In the genomic region with DNA sequence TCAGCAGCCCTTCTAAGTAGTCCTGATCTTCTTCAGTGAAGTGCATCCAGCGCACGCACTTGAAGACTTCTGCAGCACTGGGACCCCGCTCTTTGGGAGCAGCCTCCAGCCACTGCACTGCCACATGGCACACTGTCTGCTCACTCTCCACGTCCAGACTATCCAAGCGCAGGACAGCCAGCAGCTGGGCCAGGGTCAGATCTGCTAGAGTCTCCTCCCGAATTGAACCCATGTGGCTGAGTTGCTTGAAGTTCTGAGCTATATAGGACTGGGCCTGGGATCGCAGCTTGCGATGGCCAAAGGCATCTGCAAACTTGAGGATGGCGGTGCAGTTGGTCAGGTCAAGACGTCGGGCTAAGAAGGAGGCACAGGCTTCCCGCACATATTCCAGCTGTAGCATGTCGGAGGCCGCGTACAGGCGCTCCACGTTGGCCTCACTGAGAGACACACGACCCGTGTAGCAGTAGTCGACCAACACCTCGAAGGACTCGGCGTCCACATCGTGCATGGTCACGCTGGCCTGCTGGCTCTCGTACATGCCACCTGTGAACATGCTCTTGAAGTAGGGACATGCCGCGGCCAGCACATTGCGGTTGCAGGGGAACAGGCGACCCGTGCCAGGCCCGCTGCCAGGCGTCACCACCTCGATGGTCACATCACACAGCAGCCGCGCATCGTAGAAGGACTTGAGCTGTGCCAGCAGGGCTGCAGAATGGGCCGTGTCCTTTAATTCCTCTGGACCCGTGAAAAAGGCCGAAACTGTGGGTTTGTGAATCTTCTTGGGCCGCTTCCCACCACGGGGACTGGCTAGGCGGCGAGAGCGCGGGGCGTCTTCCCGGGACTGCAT, we compare ENCODE assay signal across 8 cellular contexts. TPM values are rescaled to one million over a fixed set of nuclear protein-coding genes. Genes with fewer than 3 reads are reported as not detected.
DNase-seq lines count a peak whose midpoint lies in the region; ATAC-seq, FAIRE-seq and TF ChIP-seq lines count a peak whose summit lies in the region.
"Not testable (repeated sequence)": the region's sequence is repeated elsewhere in the genome, so short reads cannot be mapped to it uniquely, and the experiment has no call there.

No MANE protein-coding gene starts in this region.

- not testable (repeated sequence) for H3K79me2 ChIP-seq in endothelial cell of umbilical vein (ENCODE audit: control insufficient read depth, insufficient read depth, low read length)

- DNase-seq in A673 (ENCODE audit: low spot score); endothelial cell of umbilical vein (ENCODE audit: low read depth, low spot score); sciatic nerve (ENCODE audit: low spot score): not testable (repeated sequence)
- DNase-seq in NCI-H82 (lab: John Stamatoyannopoulos, UW): peak; percentile 43
- DNase-seq in activated T-cell treated with anti-CD3 and anti-CD28 coated beads, Interleukin-2, amount 50 U/mL, for 72 hours: peak in 1 of 2 donors; percentile 8

- dilution Hi-C loops in endothelial cell of umbilical vein (cut with MboI; ENCODE audit: extremely low pct_ligation_motif_present, low sequenced_read_pairs): not testable (repeated sequence)

- peak overlapping the region; percentile 99 for H3K27ac Mint-ChIP-seq in activated T-cell treated with anti-CD3 and anti-CD28 coated beads, Interleukin-2, amount 50 U/mL, for 72 hours

- H3K4me3 ChIP-seq in A673 (ENCODE audit: low read depth, low read length, poor library complexity, severe bottlenecking) (peak overlapping the region; percentile 61), endothelial cell of umbilical vein (replicated peaks in 1 of 3; ENCODE audit: insufficient read depth in 1 of 3, low read depth in 1 of 3, low read length in 3 of 3) (peak overlapping the region; percentile 29 to 86 (median 53)), liver (ENCODE audit: low read depth in 1 of 3, low read length in 3 of 3) (peak overlapping the region; percentile 52 to 98 (median 88))

- H3K9me3 ChIP-seq in A673 (ENCODE audit: low read depth, low read length, poor library complexity, severe bottlenecking); endothelial cell of umbilical vein (replicated peaks; ENCODE audit: control insufficient read depth, insufficient read depth, low read length); liver (ENCODE audit: control insufficient read depth in 4 of 4, low read length in 3 of 4): not testable (repeated sequence)

- intact Hi-C loops in A673 (cut with micrococcal nuclease; ENCODE audit: unreplicated experiment) (loop anchor here (5.0 kb wide), 1 partner anchor 70 kb away; a partner anchor contains a TSS), endothelial cell of umbilical vein (cut with micrococcal nuclease) (loop anchor here (1.0 to 10.0 kb wide), 5 partner anchors 62 to 179 kb away; a partner anchor contains a TSS), sciatic nerve (cut with DNase I) (loop anchor here (10.0 kb wide), 1 partner anchor 73 kb away; no protein-coding TSS in a partner anchor)

- WGBS in liver: 35% methylated on average over 48 of the region's 48 CpGs

- not testable (repeated sequence) for H3K9me1 ChIP-seq in endothelial cell of umbilical vein (replicated peaks; ENCODE audit: control insufficient read depth, extremely low read depth, insufficient read depth, low read length)

- TF ChIP-seq RAD21 in liver (IDR thresholded peaks at IDR 0.05): not testable (repeated sequence)

- peak overlapping the region; percentile 59 for H3K4me2 ChIP-seq in endothelial cell of umbilical vein (ENCODE audit: insufficient read depth, low read length)

- H3K36me3 ChIP-seq in A673 (ENCODE audit: insufficient read depth, low read length, poor library complexity, severe bottlenecking); endothelial cell of umbilical vein (ENCODE audit: control insufficient read depth in 2 of 2, extremely low read depth in 1 of 2, insufficient read depth in 2 of 2, low read length in 2 of 2); liver (ENCODE audit: control insufficient read depth in 4 of 4, insufficient read depth in 3 of 4, low read depth in 1 of 4, low read length in 3 of 4): not testable (repeated sequence)

- H3K4me1 ChIP-seq in A673 (ENCODE audit: insufficient read depth, low read length, poor library complexity, severe bottlenecking): not testable (repeated sequence)
- H3K4me1 ChIP-seq in endothelial cell of umbilical vein (ENCODE audit: control insufficient read depth, extremely low read depth, insufficient read depth, low read length) (peaks cover 17% of the 10 kb centered on the region), liver (ENCODE audit: control insufficient read depth in 4 of 4, insufficient read depth in 4 of 4, low read length in 3 of 4) (peaks cover 0 to 21% (median 16%) of the 10 kb centered on the region in 4 donors)

- not testable (repeated sequence) for FAIRE-seq in endothelial cell of umbilical vein (lab: Jason Lieb, UNC)

- not testable (repeated sequence) for TF ChIP-seq POLR2A in endothelial cell of umbilical vein (IDR thresholded peaks at IDR 0.05; ENCODE audit: low read depth, low read length)

- not testable (repeated sequence) for H3K27me3 Mint-ChIP-seq in activated T-cell treated with anti-CD3 and anti-CD28 coated beads, Interleukin-2, amount 50 U/mL, for 72 hours (ENCODE audit: low read depth)

- H3K36me3 Mint-ChIP-seq in activated T-cell treated with anti-CD3 and anti-CD28 coated beads, Interleukin-2, amount 50 U/mL, for 72 hours (ENCODE audit: insufficient read depth in 2 of 2): not testable (repeated sequence)

- TSS peak; percentile 45 for BruUV-seq in A673 (replicated peaks; lab: Mats Ljungman, UMichigan)
- BruUV-seq in endothelial cell of umbilical vein (replicated peaks; lab: Mats Ljungman, UMichigan): TSS peak; percentile 29

- H3K9me3 Mint-ChIP-seq in activated T-cell treated with anti-CD3 and anti-CD28 coated beads, Interleukin-2, amount 50 U/mL, for 72 hours: not testable (repeated sequence)

- peak overlapping the region; percentile 85 for H2AFZ ChIP-seq in endothelial cell of umbilical vein (ENCODE audit: low read depth, low read length)

- not testable (repeated sequence) for H4K20me1 ChIP-seq in endothelial cell of umbilical vein (replicated peaks; ENCODE audit: control insufficient read depth, extremely low read depth, insufficient read depth, low read length)

- CTCF ChIA-PET in A673 (lab: Charles Lee): not testable (repeated sequence)
- CTCF ChIA-PET in endothelial cell of umbilical vein (lab: Charles Lee): interaction anchor here (1.0 kb wide), 1 partner anchor 65 kb away, joined by 4 read pairs; no protein-coding TSS in a partner anchor

- H3K27ac ChIP-seq in A673 (ENCODE audit: low read depth, low read length, poor library complexity, severe bottlenecking): peak overlapping the region; percentile 77
- H3K27ac ChIP-seq in endothelial cell of umbilical vein (ENCODE audit: insufficient read depth, low read depth, low read length): peak overlapping the region; percentile 45
- peak overlapping the region; percentile 82 to 89 for H3K27ac ChIP-seq in liver (ENCODE audit: low read depth in 1 of 2, low read length in 2 of 2)

- peak overlapping the region; percentile 90 to 98 for H3K4me3 Mint-ChIP-seq in activated T-cell treated with anti-CD3 and anti-CD28 coated beads, Interleukin-2, amount 50 U/mL, for 72 hours

- ATAC-seq in GM19351 (IDR thresholded peaks at IDR 0.05; ENCODE audit: unreplicated experiment) (peak; percentile 15), HG02981 (IDR thresholded peaks at IDR 0.05; ENCODE audit: unreplicated experiment) (peak; percentile 4), sciatic nerve (peak; percentile 42)
- peak; percentile 14 to 25 for ATAC-seq in activated T-cell treated with anti-CD3 and anti-CD28 coated beads, Interleukin-2, amount 50 U/mL, for 72 hours (replicated peaks in 1 of 2)

- peak overlapping the region; percentile 61 for H3K9ac ChIP-seq in endothelial cell of umbilical vein (replicated peaks; ENCODE audit: extremely low read depth, insufficient read depth, low read length)
- H3K9ac ChIP-seq in liver (ENCODE audit: low read depth in 1 of 2, low read length in 2 of 2): peak overlapping the region; percentile 42 to 94

- peaks cover 40% of the 10 kb centered on the region for H3K4me1 Mint-ChIP-seq in activated T-cell treated with anti-CD3 and anti-CD28 coated beads, Interleukin-2, amount 50 U/mL, for 72 hours (ENCODE audit: low read depth)

- POLR2A ChIA-PET in A673 (lab: Charles Lee; ENCODE audit: low non-redundant PET); endothelial cell of umbilical vein (lab: Charles Lee): not testable (repeated sequence)

- not testable (repeated sequence) for TF ChIP-seq CTCF in A673 (conservative IDR thresholded peaks at IDR 0.05; ENCODE audit: low read depth, low read length); endothelial cell of umbilical vein (IDR thresholded peaks at IDR 0.05; ENCODE audit: extremely low read depth in 1 of 2, insufficient read depth in 1 of 2, low read depth in 1 of 2, low read length in 2 of 2); liver (IDR thresholded peaks at IDR 0.05; ENCODE audit: low read depth, low read length, missing input control)

- not testable (repeated sequence) for H3K27me3 ChIP-seq in A673 (replicated peaks; ENCODE audit: insufficient read depth, low read depth, low read length, poor library complexity); endothelial cell of umbilical vein (ENCODE audit: control insufficient read depth in 2 of 2, insufficient read depth in 2 of 2, low read length in 2 of 2); liver (ENCODE audit: control insufficient read depth in 4 of 4, insufficient read depth in 4 of 4, low read length in 3 of 4)

RNA-seq across cellular contexts. Expression of a gene that starts 0.7 kb away (rescaled TPM):
- total RNA-seq in A673 (2021): 14.5 and 15.7 TPM in 2 replicates
- total RNA-seq in activated T-cell treated with anti-CD3 and anti-CD28 coated beads, Interleukin-2, amount 50 U/mL, for 72 hours: 1 to 10 TPM; 3.9 TPM
- 6.4 and 6.6 TPM in 2 replicates for total RNA-seq in endothelial cell of umbilical vein
- polyA plus RNA-seq in endothelial cell of umbilical vein: 2.6 TPM in 2 replicates
- 1.9 TPM in 2 replicates for polyA plus RNA-seq in endothelial cell of umbilical vein (2011; cell fraction: cytosol; rRNA removed)
- polyA plus RNA-seq in endothelial cell of umbilical vein (2011; cell fraction: nucleus; rRNA removed): 1.2 and 1.3 TPM in 2 replicates
- 4.0 and 4.9 TPM in 2 replicates for polyA plus RNA-seq in endothelial cell of umbilical vein (2012)
- 11.5 and 11.6 TPM in 2 replicates for polyA minus RNA-seq in endothelial cell of umbilical vein
- 17.6 TPM for polyA minus RNA-seq in endothelial cell of umbilical vein (2011; cell fraction: cytosol; rRNA and poly(A)+ RNA removed)
- polyA minus RNA-seq in endothelial cell of umbilical vein (2011; cell fraction: nucleus; rRNA and poly(A)+ RNA removed): 3.4 and 4.1 TPM in 2 replicates
- 1 to 10 TPM; 4.7 to 5.1 TPM for total RNA-seq in liver
- polyA plus RNA-seq in liver: 1 to 10 TPM; 2.1 to 2.8 TPM
- 9.8 TPM for total RNA-seq in sciatic nerve
